ENCODE assay signal across 17 cellular contexts in the genomic region with DNA sequence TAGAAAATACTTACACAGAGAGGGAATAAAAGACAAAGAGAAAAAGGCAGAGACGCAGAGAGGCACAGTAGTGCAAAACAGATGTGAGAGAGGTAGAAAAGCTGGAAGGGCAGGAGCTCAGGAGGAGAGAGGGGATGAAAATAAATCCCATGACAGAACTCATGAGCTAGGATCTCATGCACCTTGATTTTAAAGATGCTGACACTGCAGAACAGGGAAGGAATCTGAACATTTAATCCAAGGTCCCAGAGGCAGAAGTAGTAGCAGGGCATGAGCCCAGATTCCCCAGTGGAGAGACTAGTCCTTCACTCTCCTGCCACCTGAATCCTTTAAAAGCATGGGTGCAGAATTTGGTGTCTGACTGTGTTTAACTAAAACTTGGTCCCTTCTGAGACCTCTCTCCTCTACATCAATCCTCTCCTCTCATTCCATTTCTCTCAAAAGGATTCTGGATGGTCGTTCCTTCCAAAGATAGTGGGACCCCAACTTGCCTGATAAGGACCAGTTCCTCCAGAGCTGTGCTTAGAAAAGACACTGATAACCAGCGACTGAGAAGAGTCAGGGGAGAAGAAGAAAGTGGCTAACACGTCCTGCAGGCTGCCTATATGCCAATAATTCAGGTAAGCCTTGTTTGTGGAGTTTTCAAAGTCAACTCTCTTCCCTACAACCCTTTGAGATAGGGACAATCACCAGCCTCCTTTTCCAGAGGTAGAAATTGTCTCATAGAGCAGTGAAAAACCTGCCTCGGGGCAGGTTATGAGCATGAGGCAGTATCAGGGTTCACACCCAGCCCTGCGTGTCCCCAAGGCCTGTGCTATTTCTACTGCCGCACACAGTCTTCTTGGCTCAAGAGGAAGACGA.
DNase-seq lines count a peak whose midpoint lies in the region; ATAC-seq and TF ChIP-seq lines count a peak whose summit lies in the region.
"Had no signal": no experiment of that assay in that cellular context is flagged by ENCODE, and none has a peak within 500 bp of the region (broad histone marks: within the 10 kb centered on the region; RNA-seq: fewer than 3 reads in every experiment).

No MANE protein-coding gene starts in this region.

- DNase-seq in GM23338 (ENCODE audit: low spot score) (no peak), T-helper 17 cell (no peak), lower lobe of right lung (no peak), suprapubic skin (ENCODE audit: low spot score in 2 of 2) (no peak), COLO668 (lab: John Stamatoyannopoulos, UW; ENCODE audit: unreplicated experiment) (no peak), NCI-H2107 treated with DMSO at 0.1 percent for 48 hours (lab: John Stamatoyannopoulos, UW; ENCODE audit: unreplicated experiment) (no peak), RPMI8226 (no peak)
- DNase-seq: CD8-positive, alpha-beta T cell; DMS53; EL; NCI-H1417; NCI-H1930; NCI-H526 treated with DMSO at 0.1 percent for 48 hours; SJCRH30 had no signal

- H3K79me2 ChIP-seq in GM23338 (replicated peaks; ENCODE audit: insufficient read depth), result no peaks in the 10 kb centered on the region

- TF ChIP-seq CTCF in GM23338 (conservative IDR thresholded peaks at IDR 0.05; ENCODE audit: low read depth in 2 of 2) (no peak), lower lobe of right lung (IDR thresholded peaks at IDR 0.05) (no peak), suprapubic skin (IDR thresholded peaks at IDR 0.05) (no peak)

- H3K4me2 ChIP-seq in GM23338, result 0 out of 2 replicates have a peak overlapping the region, but pooled peaks have one; percentile 55
- H3K4me2 ChIP-seq: BLaER1, KMS-11 had no signal

- H3K27ac Mint-ChIP-seq in GM23338 (no peak overlapping the region; the same call in 1 of the 2 replicates), T-helper 17 cell (peak overlapping the region; percentile 48)
- H3K27ac Mint-ChIP-seq: CD8-positive, alpha-beta T cell had no signal

- peaks cover 14% of the 10 kb centered on the region for H3K4me1 ChIP-seq in GM23338 (ENCODE audit: insufficient read depth)
- H3K4me1 ChIP-seq in lower lobe of right lung, result peaks cover 7% of the 10 kb centered on the region
- no peaks in the 10 kb centered on the region for H3K4me1 ChIP-seq in suprapubic skin
- H3K4me1 ChIP-seq: BLaER1, SJCRH30 had no signal

- H2AFZ ChIP-seq in GM23338, result no peak overlapping the region

- H3K4me3 Mint-ChIP-seq in GM23338 (no peak overlapping the region), T-helper 17 cell (no peak overlapping the region)
- H3K4me3 Mint-ChIP-seq: CD8-positive, alpha-beta T cell had no signal

- H3F3A ChIP-seq in GM23338 (replicated peaks; ENCODE audit: low read depth), result no peaks in the 10 kb centered on the region

- H3K9me3 Mint-ChIP-seq in GM23338, result no peaks in the 10 kb centered on the region
- H3K9me3 Mint-ChIP-seq: CD8-positive, alpha-beta T cell had no signal

- H3K4me1 Mint-ChIP-seq in GM23338 (peaks cover 15% of the 10 kb centered on the region), T-helper 17 cell (no peaks in the 10 kb centered on the region)

- H3K27me3 ChIP-seq in GM23338 (ENCODE audit: insufficient read depth), result no peaks in the 10 kb centered on the region
- no peaks in the 10 kb centered on the region for H3K27me3 ChIP-seq in lower lobe of right lung (ENCODE audit: low read depth)
- no peaks in the 10 kb centered on the region for H3K27me3 ChIP-seq in suprapubic skin
- H3K27me3 ChIP-seq: BLaER1, SJCRH30 had no signal

- H3K36me3 ChIP-seq in GM23338 (ENCODE audit: insufficient read depth) (no peaks in the 10 kb centered on the region), lower lobe of right lung (no peaks in the 10 kb centered on the region), suprapubic skin (no peaks in the 10 kb centered on the region)
- H3K36me3 ChIP-seq: BLaER1, SJCRH30 had no signal

- H3K4me3 ChIP-seq in GM23338 (no peak overlapping the region), lower lobe of right lung (no peak overlapping the region), suprapubic skin (no peak overlapping the region)
- H3K4me3 ChIP-seq: BLaER1, GM12878, SJCRH30 had no signal

- H4K20me1 ChIP-seq in GM23338 (replicated peaks; ENCODE audit: insufficient read depth), result no peaks in the 10 kb centered on the region
- H4K20me1 ChIP-seq: BLaER1 had no signal

- WGBS in suprapubic skin, result 70% methylated on average over 8 of the region's 8 CpGs

- peaks cover 2% of the 10 kb centered on the region for H3K27me3 Mint-ChIP-seq in GM23338 (ENCODE audit: insufficient read depth, low read depth, poor library complexity)
- no peaks in the 10 kb centered on the region for H3K27me3 Mint-ChIP-seq in T-helper 17 cell

- no peak for ATAC-seq in GM23338
- ATAC-seq in T-helper 17 cell, result no peak
- ATAC-seq in lower lobe of right lung, result no peak
- ATAC-seq: CD8-positive, alpha-beta T cell; GM12878 had no signal

- H3K27ac ChIP-seq in GM23338 (ENCODE audit: low read depth) (no peak overlapping the region), lower lobe of right lung (peak overlapping the region; percentile 7), suprapubic skin (peak overlapping the region; percentile 3)
- H3K27ac ChIP-seq: BLaER1, KMS-11, SJCRH30 had no signal

- H3K36me3 Mint-ChIP-seq in GM23338 (ENCODE audit: low read depth) (no peaks in the 10 kb centered on the region), T-helper 17 cell (ENCODE audit: low read depth) (peaks cover 4% of the 10 kb centered on the region)

- H3K9me2 ChIP-seq in GM23338 (ENCODE audit: insufficient read depth), result no peaks in the 10 kb centered on the region

- TF ChIP-seq POLR2A in suprapubic skin (IDR thresholded peaks at IDR 0.05), result no peak

- no peaks in the 10 kb centered on the region for H3K9me3 ChIP-seq in T-helper 17 cell (ENCODE audit: control insufficient read depth, low read length, poor library complexity, severe bottlenecking)
- H3K9me3 ChIP-seq in lower lobe of right lung, result no peaks in the 10 kb centered on the region
- H3K9me3 ChIP-seq in suprapubic skin, result no peaks in the 10 kb centered on the region
- H3K9me3 ChIP-seq: BLaER1, SJCRH30 had no signal

- no peak for TF ChIP-seq EP300 in suprapubic skin (IDR thresholded peaks at IDR 0.05)

- intact Hi-C loops in lower lobe of right lung (cut with DNase I), result no loop called here

TF ChIP-seq in GM23338, 12 proteins besides CTCF, POLR2A, EP300 and RAD21:
- TF ChIP-seq EZH2phosphoT487 (IDR thresholded peaks at IDR 0.05; ENCODE audit: unreplicated experiment) (no peak), EZH2 (IDR thresholded peaks at IDR 0.05; ENCODE audit: low read depth, unreplicated experiment) (no peak), ZNF114 (CRISPR knock-in tag; IDR thresholded peaks at IDR 0.05) (no peak), CREB1 (CRISPR knock-in tag; IDR thresholded peaks at IDR 0.05; ENCODE audit: low read depth) (no peak), POLR2AphosphoS5 (IDR thresholded peaks at IDR 0.05; ENCODE audit: low read depth) (no peak)
- TF ChIP-seq, protein P1, sequence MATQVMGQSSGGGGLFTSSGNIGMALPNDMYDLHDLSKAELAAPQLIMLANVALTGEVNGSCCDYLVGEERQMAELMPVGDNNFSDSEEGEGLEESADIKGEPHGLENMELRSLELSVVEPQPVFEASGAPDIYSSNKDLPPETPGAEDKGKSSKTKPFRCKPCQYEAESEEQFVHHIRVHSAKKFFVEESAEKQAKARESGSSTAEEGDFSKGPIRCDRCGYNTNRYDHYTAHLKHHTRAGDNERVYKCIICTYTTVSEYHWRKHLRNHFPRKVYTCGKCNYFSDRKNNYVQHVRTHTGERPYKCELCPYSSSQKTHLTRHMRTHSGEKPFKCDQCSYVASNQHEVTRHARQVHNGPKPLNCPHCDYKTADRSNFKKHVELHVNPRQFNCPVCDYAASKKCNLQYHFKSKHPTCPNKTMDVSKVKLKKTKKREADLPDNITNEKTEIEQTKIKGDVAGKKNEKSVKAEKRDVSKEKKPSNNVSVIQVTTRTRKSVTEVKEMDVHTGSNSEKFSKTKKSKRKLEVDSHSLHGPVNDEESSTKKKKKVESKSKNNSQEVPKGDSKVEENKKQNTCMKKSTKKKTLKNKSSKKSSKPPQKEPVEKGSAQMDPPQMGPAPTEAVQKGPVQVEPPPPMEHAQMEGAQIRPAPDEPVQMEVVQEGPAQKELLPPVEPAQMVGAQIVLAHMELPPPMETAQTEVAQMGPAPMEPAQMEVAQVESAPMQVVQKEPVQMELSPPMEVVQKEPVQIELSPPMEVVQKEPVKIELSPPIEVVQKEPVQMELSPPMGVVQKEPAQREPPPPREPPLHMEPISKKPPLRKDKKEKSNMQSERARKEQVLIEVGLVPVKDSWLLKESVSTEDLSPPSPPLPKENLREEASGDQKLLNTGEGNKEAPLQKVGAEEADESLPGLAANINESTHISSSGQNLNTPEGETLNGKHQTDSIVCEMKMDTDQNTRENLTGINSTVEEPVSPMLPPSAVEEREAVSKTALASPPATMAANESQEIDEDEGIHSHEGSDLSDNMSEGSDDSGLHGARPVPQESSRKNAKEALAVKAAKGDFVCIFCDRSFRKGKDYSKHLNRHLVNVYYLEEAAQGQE (IDR thresholded peaks at IDR 0.05; ENCODE audit: unreplicated experiment), result no peak
TF ChIP-seq in GM23338: peak in this region for 0.
